8 cellular contexts compared by ENCODE assay signal in the genomic region with DNA sequence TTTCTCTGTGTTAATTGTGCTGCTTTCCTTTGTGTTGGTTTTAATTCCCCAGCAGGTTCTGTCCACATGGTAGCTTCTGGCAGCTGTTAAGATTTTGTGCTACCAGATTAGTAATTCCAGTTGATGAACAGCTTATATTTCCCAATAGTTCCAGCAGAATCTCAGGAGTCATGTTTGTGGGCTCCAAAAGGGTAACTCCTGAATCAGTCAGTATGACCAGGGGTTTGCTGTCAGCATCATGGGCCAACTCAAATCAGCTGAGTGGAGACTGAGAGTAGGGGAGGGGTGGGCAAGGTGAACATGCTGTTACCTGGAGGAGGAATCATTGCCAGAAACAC.
DNase-seq lines count a peak whose midpoint lies in the region; ATAC-seq and TF ChIP-seq lines count a peak whose summit lies in the region.

No MANE protein-coding gene starts in this region.

- intact Hi-C loops in colonic mucosa (cut with DNase I): no loop called here
- intact Hi-C loops in sigmoid colon (cut with DNase I): no loop called here

- TF ChIP-seq EP300 in sigmoid colon (IDR thresholded peaks at IDR 0.05): no peak

- TF ChIP-seq CTCF in colonic mucosa (IDR thresholded peaks at IDR 0.05) (no peak), sigmoid colon (IDR thresholded peaks at IDR 0.05) (no peak)

- ATAC-seq in GM19395 (IDR thresholded peaks at IDR 0.05; ENCODE audit: unreplicated experiment) (peak; percentile 4), GM21723 (IDR thresholded peaks at IDR 0.05; ENCODE audit: unreplicated experiment) (no peak)

- H3K27ac ChIP-seq in colonic mucosa (peak overlapping the region; percentile 60), sigmoid colon (peak overlapping the region in 3 of 4 donors; percentile 18 to 56 (median 48))

- no peak overlapping the region for H3K9ac ChIP-seq in colonic mucosa (ENCODE audit: low read depth in 2 of 2, low read length in 2 of 2)

- H3K36me3 ChIP-seq in colonic mucosa (no peaks in the 10 kb centered on the region), sigmoid colon (no peaks in the 10 kb centered on the region)

- peak; percentile 12 for DNase-seq in NCI-H69 (lab: John Stamatoyannopoulos, UW)
- no peak for DNase-seq in colonic mucosa
- DNase-seq in sigmoid colon: no peak
- no peak for DNase-seq in NOMO-1 treated with DMSO at 0.1 percent for 48 hours (lab: John Stamatoyannopoulos, UW; ENCODE audit: unreplicated experiment)
- no peak for DNase-seq in hippocampal formation (lab: John Stamatoyannopoulos, UW)
- DNase-seq in NCI-H345 treated with DMSO at 0.1 percent for 48 hours (lab: John Stamatoyannopoulos, UW; ENCODE audit: unreplicated experiment): no peak

- H3K4me1 ChIP-seq in colonic mucosa: no peaks in the 10 kb centered on the region
- H3K4me1 ChIP-seq in sigmoid colon: peaks cover 0 to 19% (median 9%) of the 10 kb centered on the region in 4 donors

- no peaks in the 10 kb centered on the region for H3K9me3 ChIP-seq in colonic mucosa
- no peaks in the 10 kb centered on the region for H3K9me3 ChIP-seq in sigmoid colon

- TF ChIP-seq POLR2A in sigmoid colon (IDR thresholded peaks at IDR 0.05): no peak

- no peaks in the 10 kb centered on the region for H3K27me3 ChIP-seq in colonic mucosa
- H3K27me3 ChIP-seq in sigmoid colon: no peaks in the 10 kb centered on the region

- no peak overlapping the region for H3K4me3 ChIP-seq in colonic mucosa
- no peak overlapping the region for H3K4me3 ChIP-seq in sigmoid colon
